ENCODE assay signal across 12 cellular contexts in genomic region chr22:35397095-35397904, GRCh38. TPM values are rescaled to one million over a fixed set of nuclear protein-coding genes. Genes with fewer than 3 reads are reported as not detected.
DNase-seq lines count a peak whose midpoint lies in the region; ATAC-seq, FAIRE-seq and TF ChIP-seq lines count a peak whose summit lies in the region.
"Had no signal": no experiment of that assay in that cellular context is flagged by ENCODE, and none has a peak within 500 bp of the region (broad histone marks: within the 10 kb centered on the region; RNA-seq: fewer than 3 reads in every experiment).

No MANE protein-coding gene starts in this region.

- DNase-seq in NCI-H2227 (lab: John Stamatoyannopoulos, UW; ENCODE audit: unreplicated experiment) = peak; percentile 31
- DNase-seq in endothelial cell of umbilical vein (ENCODE audit: low read depth, low spot score) = peak; percentile 45
- DNase-seq in omental fat pad (ENCODE audit: low spot score) = no peak
- DNase-seq in NCI-H1105 treated with DMSO at 0.1 percent for 48 hours (lab: John Stamatoyannopoulos, UW) = no peak
- no peak for DNase-seq in stimulated activated CD4-positive, alpha-beta T cell treated with anti-CD3 and anti-CD28 coated beads, Interleukin-2, amount 100 ng/mL, for 24 hours
- DNase-seq in esophagus muscularis mucosa (ENCODE audit: extremely low spot score) = no peak
- DNase-seq in NOMO-1 (lab: John Stamatoyannopoulos, UW; ENCODE audit: unreplicated experiment in 2 of 2) = no peak
- DNase-seq: DMS153, heart right ventricle, NCI-H2081 had no signal

- peak overlapping the region; percentile 17 for H2AFZ ChIP-seq in endothelial cell of umbilical vein (ENCODE audit: low read depth, low read length)

- no peaks in the 10 kb centered on the region; the same call in 1 of the 2 replicates for H3F3A ChIP-seq in DOHH2 (ENCODE audit: control insufficient read depth, insufficient read depth)

- intact Hi-C loops in endothelial cell of umbilical vein (cut with micrococcal nuclease) (loop anchor here (2.0 kb wide), 1 partner anchor 16 kb away; the partner anchor contains the start of gene HMOX1), esophagus muscularis mucosa (cut with DNase I) (no loop called here)

- no peaks in the 10 kb centered on the region for H3K9me2 ChIP-seq in DOHH2 (replicated peaks; ENCODE audit: control insufficient read depth, low read length)

- H3K27ac ChIP-seq in DOHH2 (ENCODE audit: low read depth, low read length) (peak overlapping the region; percentile 20; the same call in 1 of the 2 replicates), endothelial cell of umbilical vein (ENCODE audit: insufficient read depth, low read depth, low read length) (peak overlapping the region; percentile 8), esophagus muscularis mucosa (replicated peaks in 1 of 4) (no peak overlapping the region)

- H3K4me1 ChIP-seq in DOHH2 (ENCODE audit: control insufficient read depth, low read length) (peaks cover 50% of the 10 kb centered on the region), endothelial cell of umbilical vein (ENCODE audit: control insufficient read depth, extremely low read depth, insufficient read depth, low read length) (peaks cover 17% of the 10 kb centered on the region), esophagus muscularis mucosa (peaks cover 8 to 20% (median 16%) of the 10 kb centered on the region in 4 donors)

- peak overlapping the region; percentile 5 for H3K9ac ChIP-seq in endothelial cell of umbilical vein (replicated peaks; ENCODE audit: extremely low read depth, insufficient read depth, low read length)

- TF ChIP-seq CTCF in DOHH2 (IDR thresholded peaks at IDR 0.05; ENCODE audit: low read depth, low read length, poor library complexity, severe bottlenecking) (no peak), endothelial cell of umbilical vein (IDR thresholded peaks at IDR 0.05; ENCODE audit: extremely low read depth in 1 of 2, insufficient read depth in 1 of 2, low read depth in 1 of 2, low read length in 2 of 2) (no peak), omental fat pad (IDR thresholded peaks at IDR 0.05) (no peak), esophagus muscularis mucosa (IDR thresholded peaks at IDR 0.05) (no peak)

- TF ChIP-seq POLR2A in endothelial cell of umbilical vein (IDR thresholded peaks at IDR 0.05; ENCODE audit: low read depth, low read length) = no peak
- TF ChIP-seq POLR2A in esophagus muscularis mucosa (IDR thresholded peaks at IDR 0.05; ENCODE audit: low read depth) = no peak

- H3K9me3 ChIP-seq in DOHH2 (ENCODE audit: control insufficient read depth, insufficient read depth, low read length) (no peaks in the 10 kb centered on the region), endothelial cell of umbilical vein (replicated peaks; ENCODE audit: control insufficient read depth, insufficient read depth, low read length) (no peaks in the 10 kb centered on the region), esophagus muscularis mucosa (no peaks in the 10 kb centered on the region)
- H3K9me3 ChIP-seq: heart right ventricle had no signal

- H3K79me2 ChIP-seq in DOHH2 (ENCODE audit: control insufficient read depth, low read length) (peaks cover 29% of the 10 kb centered on the region), endothelial cell of umbilical vein (ENCODE audit: control insufficient read depth, insufficient read depth, low read length) (peaks cover 19% of the 10 kb centered on the region)

- no peak for TF ChIP-seq EP300 in esophagus muscularis mucosa (IDR thresholded peaks at IDR 0.05)

- CTCF ChIA-PET in endothelial cell of umbilical vein (lab: Charles Lee) = interaction anchor here (1.0 to 1.2 kb wide), 4 partner anchors 12 to 186 kb away, joined by 3 read pairs; no protein-coding TSS in a partner anchor

- H3K4me3 ChIP-seq in DOHH2 (ENCODE audit: low read length) (0 out of 2 replicates have a peak overlapping the region, but pooled peaks have one; percentile 2), endothelial cell of umbilical vein (replicated peaks in 1 of 3; ENCODE audit: insufficient read depth in 1 of 3, low read depth in 1 of 3, low read length in 3 of 3) (no peak overlapping the region), esophagus muscularis mucosa (no peak overlapping the region)
- H3K4me3 ChIP-seq: heart right ventricle had no signal

- H3K4me2 ChIP-seq in DOHH2 (ENCODE audit: low read length) = peak overlapping the region; percentile 79
- no peak overlapping the region for H3K4me2 ChIP-seq in endothelial cell of umbilical vein (ENCODE audit: insufficient read depth, low read length)

- ATAC-seq in omental fat pad (ENCODE audit: low FRiP score) = peak; percentile 43
- ATAC-seq: heart right ventricle had no signal

- no TSS peak for BruUV-seq in endothelial cell of umbilical vein (replicated peaks; lab: Mats Ljungman, UMichigan)

- POLR2A ChIA-PET in endothelial cell of umbilical vein (lab: Charles Lee) = no interaction called here

- no peak for FAIRE-seq in endothelial cell of umbilical vein (lab: Jason Lieb, UNC)
- FAIRE-seq: H54 had no signal

- 74% methylated on average over 13 of the region's 13 CpGs for WGBS in esophagus muscularis mucosa

- dilution Hi-C loops in endothelial cell of umbilical vein (cut with MboI; ENCODE audit: extremely low pct_ligation_motif_present, low sequenced_read_pairs) = no loop called here

- no peaks in the 10 kb centered on the region for H3K9me1 ChIP-seq in endothelial cell of umbilical vein (replicated peaks; ENCODE audit: control insufficient read depth, extremely low read depth, insufficient read depth, low read length)

- H3K36me3 ChIP-seq in DOHH2 (ENCODE audit: control insufficient read depth, low read length) = peaks cover 26% of the 10 kb centered on the region
- H3K36me3 ChIP-seq in endothelial cell of umbilical vein (ENCODE audit: control insufficient read depth in 2 of 2, extremely low read depth in 1 of 2, insufficient read depth in 2 of 2, low read length in 2 of 2) = peaks cover 7 to 11% of the 10 kb centered on the region in 2 experiments
- peaks cover 0 to 20% (median 6%) of the 10 kb centered on the region in 4 donors for H3K36me3 ChIP-seq in esophagus muscularis mucosa

- H3K27me3 ChIP-seq in DOHH2 (ENCODE audit: control insufficient read depth, low read length) (no peaks in the 10 kb centered on the region), endothelial cell of umbilical vein (ENCODE audit: control insufficient read depth in 2 of 2, insufficient read depth in 2 of 2, low read length in 2 of 2) (no peaks in the 10 kb centered on the region), esophagus muscularis mucosa (no peaks in the 10 kb centered on the region)
- H3K27me3 ChIP-seq: heart right ventricle had no signal

- H4K20me1 ChIP-seq in DOHH2 (ENCODE audit: control insufficient read depth, insufficient read depth, low read depth, low read length) = no peaks in the 10 kb centered on the region
- no peaks in the 10 kb centered on the region for H4K20me1 ChIP-seq in endothelial cell of umbilical vein (replicated peaks; ENCODE audit: control insufficient read depth, extremely low read depth, insufficient read depth, low read length)

TF ChIP-seq in endothelial cell of umbilical vein, 7 proteins besides CTCF, POLR2A, EP300 and RAD21:
- no peak for TF ChIP-seq FOS (IDR thresholded peaks at IDR 0.05; ENCODE audit: borderline replicate concordance, insufficient read depth, low read length)
- TF ChIP-seq MAX (IDR thresholded peaks at IDR 0.05; ENCODE audit: insufficient read depth, insufficient read length) = no peak
- TF ChIP-seq MYC (IDR thresholded peaks at IDR 0.05; ENCODE audit: low read depth, low read length) = no peak
- TF ChIP-seq POLR2AphosphoS5 (IDR thresholded peaks at IDR 0.05; ENCODE audit: insufficient read depth, low read depth, low read length) = no peak
- TF ChIP-seq EZH2 (IDR thresholded peaks at IDR 0.05; ENCODE audit: borderline replicate concordance, low read depth, low read length, severe bottlenecking) = no peak
- no peak for TF ChIP-seq GATA2 (IDR thresholded peaks at IDR 0.05; ENCODE audit: insufficient read depth, insufficient read length, low read depth, low read length)
- no peak for TF ChIP-seq JUN (IDR thresholded peaks at IDR 0.05; ENCODE audit: borderline replicate concordance, insufficient read depth, insufficient read length, low read depth)

RNA-seq across cellular contexts. Expression of gene MCM5, which starts 2.6 kb away (rescaled TPM):
- total RNA-seq in endothelial cell of umbilical vein (111 and 125 TPM in 2 replicates), omental fat pad (10 to 100 TPM; 10.5 to 22.5 (median 13.9) TPM), esophagus muscularis mucosa (10 to 100 TPM in 3 of 4 donors, 1 to 10 TPM in 1; 9.1 to 22.2 (median 16.4) TPM)
- 67.8 and 69.5 TPM in 2 replicates for polyA plus RNA-seq in endothelial cell of umbilical vein
- polyA plus RNA-seq in endothelial cell of umbilical vein (2011; cell fraction: cytosol; rRNA removed) = 61.5 and 63.3 TPM in 2 replicates
- polyA plus RNA-seq in endothelial cell of umbilical vein (2011; cell fraction: nucleus; rRNA removed) = 75.6 and 93.8 TPM in 2 replicates
- 45.7 and 52.6 TPM in 2 replicates for polyA plus RNA-seq in endothelial cell of umbilical vein (2012)
- 82.6 and 88.7 TPM in 2 replicates for polyA minus RNA-seq in endothelial cell of umbilical vein
- 98.1 TPM for polyA minus RNA-seq in endothelial cell of umbilical vein (2011; cell fraction: cytosol; rRNA and poly(A)+ RNA removed)
- 49.0 and 54.1 TPM in 2 replicates for polyA minus RNA-seq in endothelial cell of umbilical vein (2011; cell fraction: nucleus; rRNA and poly(A)+ RNA removed)

RNA-seq across cellular contexts. Expression of gene HMOX1, which starts 16.4 kb away (rescaled TPM):
- 29.2 and 41.1 TPM in 2 replicates for total RNA-seq in endothelial cell of umbilical vein
- polyA plus RNA-seq in endothelial cell of umbilical vein = 69.1 and 77.4 TPM in 2 replicates
- 37.6 and 57.9 TPM in 2 replicates for polyA plus RNA-seq in endothelial cell of umbilical vein (2011; cell fraction: cytosol; rRNA removed)
- 22.6 and 34.8 TPM in 2 replicates for polyA plus RNA-seq in endothelial cell of umbilical vein (2011; cell fraction: nucleus; rRNA removed)
- polyA plus RNA-seq in endothelial cell of umbilical vein (2012) = 65.7 and 77.0 TPM in 2 replicates
- 24.8 and 26.4 TPM in 2 replicates for polyA minus RNA-seq in endothelial cell of umbilical vein
- 13.3 TPM for polyA minus RNA-seq in endothelial cell of umbilical vein (2011; cell fraction: cytosol; rRNA and poly(A)+ RNA removed)
- 10.7 and 20.2 TPM in 2 replicates for polyA minus RNA-seq in endothelial cell of umbilical vein (2011; cell fraction: nucleus; rRNA and poly(A)+ RNA removed)
- 100 to 1,000 TPM in 2 of 4 donors, 10 to 100 TPM in 2; 32.8 to 625 (median 159) TPM for total RNA-seq in omental fat pad
- 100 to 1,000 TPM in 1 of 4 donors, 10 to 100 TPM in 2, 1 to 10 TPM in 1; 8.7 to 603 (median 13.0) TPM for total RNA-seq in esophagus muscularis mucosa

Comparison
In these comparisons a context has a peak if more than half of its experiments do, and no peak if none do; other contexts are left out.
1. H3K27ac ChIP-seq: peak in DOHH2 (single experiment) and endothelial cell of umbilical vein (single experiment); none in esophagus muscularis mucosa (0 of 4).
2. DNase-seq: peak in NCI-H2227 (single experiment) and endothelial cell of umbilical vein (single experiment); none in omental fat pad (single experiment), NCI-H1105 treated with DMSO at 0.1 percent for 48 hours (single experiment), stimulated activated CD4-positive, alpha-beta T cell treated with anti-CD3 and anti-CD28 coated beads, Interleukin-2, amount 100 ng/mL, for 24 hours (0 of 2), esophagus muscularis mucosa (single experiment) and NOMO-1 (0 of 2).